In genomic region chr2:218877891-218878290, GRCh38 we compare ENCODE assay signal across 1 cellular context.
TF ChIP-seq lines count a peak whose summit lies in the region.

No MANE protein-coding gene starts in this region.

TF ChIP-seq in H1, 55 proteins besides CTCF, POLR2A, EP300 and RAD21:
- TF ChIP-seq JUND (IDR thresholded peaks at IDR 0.05; ENCODE audit: low read length), result no peak
- TF ChIP-seq POU5F1 (IDR thresholded peaks at IDR 0.05; ENCODE audit: low read depth, low read length), result no peak
- peak; percentile 26 for TF ChIP-seq EZH2 (IDR thresholded peaks at IDR 0.05; ENCODE audit: low read depth, low read length, severe bottlenecking)
- TF ChIP-seq MAX (IDR thresholded peaks at IDR 0.05), result no peak
- no peak for TF ChIP-seq BRCA1 (IDR thresholded peaks at IDR 0.05; ENCODE audit: low read depth, low read length)
- TF ChIP-seq TAF7 (optimal IDR thresholded peaks at IDR 0.05; ENCODE audit: borderline replicate concordance, low read depth, low read length), result no peak
- TF ChIP-seq SP2 (IDR thresholded peaks at IDR 0.05; ENCODE audit: low read length), result no peak
